In genomic region chr2:64492272-64492671, GRCh38 we compare ENCODE assay signal across 14 cellular contexts. TPM values are rescaled to one million over a fixed set of nuclear protein-coding genes. Genes with fewer than 3 reads are reported as not detected.
DNase-seq lines count a peak whose midpoint lies in the region; ATAC-seq and TF ChIP-seq lines count a peak whose summit lies in the region.
"Had no signal": no experiment of that assay in that cellular context is flagged by ENCODE, and none has a peak within 500 bp of the region (broad histone marks: within the 10 kb centered on the region; RNA-seq: fewer than 3 reads in every experiment).

No MANE protein-coding gene starts in this region.

- H3K4me3 ChIP-seq in ascending aorta = no peak overlapping the region
- no peak overlapping the region for H3K4me3 ChIP-seq in fibroblast of pulmonary artery (replicated peaks; ENCODE audit: low read depth, low read length)
- H3K4me3 ChIP-seq in uterus = no peak overlapping the region
- no peak overlapping the region for H3K4me3 ChIP-seq in left ventricle myocardium inferior

- no peak for ATAC-seq in GM18498 (IDR thresholded peaks at IDR 0.05; ENCODE audit: unreplicated experiment)

- H3K4me1 ChIP-seq in ascending aorta (peaks cover 0 to 17% of the 10 kb centered on the region in 2 donors), uterus (no peaks in the 10 kb centered on the region), left ventricle myocardium inferior (peaks cover 16% of the 10 kb centered on the region)

- H3K27me3 ChIP-seq in ascending aorta (no peaks in the 10 kb centered on the region), uterus (no peaks in the 10 kb centered on the region), left ventricle myocardium inferior (ENCODE audit: low read depth) (peaks cover 5% of the 10 kb centered on the region)

- H3K36me3 ChIP-seq in ascending aorta (no peaks in the 10 kb centered on the region), uterus (no peaks in the 10 kb centered on the region), left ventricle myocardium inferior (no peaks in the 10 kb centered on the region)

- no peak for TF ChIP-seq POLR2A in uterus (IDR thresholded peaks at IDR 0.05)

- H3K9me3 ChIP-seq in ascending aorta (no peaks in the 10 kb centered on the region), uterus (no peaks in the 10 kb centered on the region), left ventricle myocardium inferior (replicated peaks) (no peaks in the 10 kb centered on the region)

- H3K27ac ChIP-seq in ascending aorta = peak overlapping the region; percentile 58 to 61
- H3K27ac ChIP-seq in uterus = no peak overlapping the region
- H3K27ac ChIP-seq in left ventricle myocardium inferior (replicated peaks) = no peak overlapping the region

- DNase-seq in ascending aorta (ENCODE audit: low spot score in 2 of 2) (no peak), dermis blood vessel endothelial cell (peak; percentile 69), fibroblast of pulmonary artery (ENCODE audit: low read depth) (peak; percentile 22), uterus (no peak), left ventricle myocardium inferior (no peak), RKO (ENCODE audit: low spot score) (no peak)
- DNase-seq: C1 segment of cervical spinal cord; Calu3; CD4-positive, alpha-beta T cell; DMS 273 treated with DMSO at 0.1 percent for 48 hours; DMS79; HCEC 1CT; HFFc6 had no signal

- TF ChIP-seq CTCF in ascending aorta (IDR thresholded peaks at IDR 0.05) (no peak), fibroblast of pulmonary artery (IDR thresholded peaks at IDR 0.05; ENCODE audit: low read length, missing control alignments) (no peak), uterus (IDR thresholded peaks at IDR 0.05) (no peak), left ventricle myocardium inferior (IDR thresholded peaks at IDR 0.05; ENCODE audit: borderline replicate concordance) (no peak)

- intact Hi-C loops in ascending aorta (cut with DNase I) = no loop called here
- intact Hi-C loops in uterus (cut with DNase I; ENCODE audit: low total_unique reads) = no loop called here
- intact Hi-C loops in left ventricle myocardium inferior (cut with micrococcal nuclease) = no loop called here

RNA-seq across cellular contexts. Expression of gene AFTPH, which starts 31.9 kb away (rescaled TPM):
- total RNA-seq in ascending aorta (58.0 TPM), dermis blood vessel endothelial cell (37.9 and 48.0 TPM in 2 replicates), uterus (10 to 100 TPM; 24.1 to 62.4 (median 37.4) TPM), left ventricle myocardium inferior (11.3 TPM)

RNA-seq across cellular contexts. Expression of gene LGALSL, which starts 38.3 kb away (rescaled TPM):
- total RNA-seq in ascending aorta (35.4 TPM), dermis blood vessel endothelial cell (3.7 and 9.4 TPM in 2 replicates), uterus (10 to 100 TPM in 2 of 4 donors, 1 to 10 TPM in 2; 6.8 to 30.0 (median 15.5) TPM), left ventricle myocardium inferior (8.1 TPM)

Comparison
In these comparisons a context has a peak if more than half of its experiments do, and no peak if none do; other contexts are left out.
1. DNase-seq: peak in dermis blood vessel endothelial cell (single experiment) and fibroblast of pulmonary artery (single experiment); none in ascending aorta (0 of 2), uterus (0 of 2), left ventricle myocardium inferior (single experiment) and RKO (single experiment).
2. H3K27ac ChIP-seq: peak in ascending aorta (2 of 2); none in uterus (0 of 2) and left ventricle myocardium inferior (single experiment).